1 cellular context compared by ENCODE assay signal in the genomic region with DNA sequence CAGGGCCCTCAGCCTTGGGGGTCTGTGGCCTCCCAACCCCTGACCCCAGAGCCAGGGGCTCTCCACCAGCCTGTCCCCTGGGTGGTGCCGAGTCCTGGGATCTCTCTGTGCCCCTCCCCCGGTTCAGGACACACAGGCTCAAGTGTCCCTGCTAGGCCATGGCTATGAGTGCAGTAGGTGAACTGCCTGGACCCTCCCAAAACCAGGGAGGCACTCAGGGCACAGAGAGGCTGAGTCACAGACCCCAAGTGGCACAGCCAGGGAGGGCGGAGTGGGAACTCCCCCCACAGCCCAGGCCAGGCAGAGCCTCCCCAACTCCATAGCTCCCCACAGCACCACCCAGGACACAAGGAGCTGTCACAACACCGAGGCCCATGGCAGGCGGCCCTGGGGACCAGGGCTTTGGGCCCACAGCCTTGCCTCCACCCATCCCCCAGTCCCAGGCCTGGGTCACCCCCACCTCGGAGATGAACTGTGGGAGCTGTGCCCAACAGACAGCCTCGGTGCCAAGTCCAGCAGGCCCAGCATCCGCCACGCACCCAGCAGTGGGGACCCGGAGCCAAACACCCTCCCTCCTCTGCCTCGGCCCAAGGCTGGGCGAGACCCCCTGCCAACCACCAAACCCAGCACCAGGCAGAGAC.
TF ChIP-seq lines count a peak whose summit lies in the region.

No MANE protein-coding gene starts in this region.

TF ChIP-seq in K562, 482 proteins besides CTCF, POLR2A, EP300 and RAD21:
- TF ChIP-seq, protein P1, sequence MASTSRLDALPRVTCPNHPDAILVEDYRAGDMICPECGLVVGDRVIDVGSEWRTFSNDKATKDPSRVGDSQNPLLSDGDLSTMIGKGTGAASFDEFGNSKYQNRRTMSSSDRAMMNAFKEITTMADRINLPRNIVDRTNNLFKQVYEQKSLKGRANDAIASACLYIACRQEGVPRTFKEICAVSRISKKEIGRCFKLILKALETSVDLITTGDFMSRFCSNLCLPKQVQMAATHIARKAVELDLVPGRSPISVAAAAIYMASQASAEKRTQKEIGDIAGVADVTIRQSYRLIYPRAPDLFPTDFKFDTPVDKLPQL (IDR thresholded peaks at IDR 0.05; ENCODE audit: extremely low read depth, insufficient read length): no peak
- TF ChIP-seq BCOR (IDR thresholded peaks at IDR 0.05) (0 out of 2 replicates have a peak, but pooled peaks have one; percentile 32), ZFP36 (IDR thresholded peaks at IDR 0.05; ENCODE audit: low read depth, low read length, partially characterized antibody) (peak; percentile 50), POLR2G (IDR thresholded peaks at IDR 0.05; ENCODE audit: low read depth, low read length) (0 out of 2 replicates have a peak, but pooled peaks have one; percentile 2), RBFOX2 (IDR thresholded peaks at IDR 0.05; ENCODE audit: low read depth, low read length) (peak; percentile 19)
- TF ChIP-seq, protein P2, sequence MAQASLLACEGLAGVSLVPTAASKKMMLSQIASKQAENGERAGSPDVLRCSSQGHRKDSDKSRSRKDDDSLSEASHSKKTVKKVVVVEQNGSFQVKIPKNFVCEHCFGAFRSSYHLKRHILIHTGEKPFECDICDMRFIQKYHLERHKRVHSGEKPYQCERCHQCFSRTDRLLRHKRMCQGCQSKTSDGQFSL (CRISPR knock-in tag; IDR thresholded peaks at IDR 0.05): 0 out of 2 replicates have a peak, but pooled peaks have one; percentile 25
- TF ChIP-seq, protein P2 (tag; IDR thresholded peaks at IDR 0.05): no peak
